Comparison of ENCODE assay signal across 1 cellular context in genomic region chr3:57963811-57964346, GRCh38.
TF ChIP-seq lines count a peak whose summit lies in the region.

No MANE protein-coding gene starts in this region.

TF ChIP-seq in IMR-90, 13 proteins besides CTCF, POLR2A, EP300 and RAD21 (continued from another document):
- TF ChIP-seq ELK1 (IDR thresholded peaks at IDR 0.05; ENCODE audit: borderline replicate concordance, low read depth, low read length) (no peak), MAZ (IDR thresholded peaks at IDR 0.05; ENCODE audit: borderline replicate concordance, low read depth, low read length) (no peak), RCOR1 (IDR thresholded peaks at IDR 0.05; ENCODE audit: insufficient replicate concordance, low read length) (no peak), CEBPB (IDR thresholded peaks at IDR 0.05; ENCODE audit: low read depth, low read length) (no peak), MXI1 (IDR thresholded peaks at IDR 0.05; ENCODE audit: borderline replicate concordance, low read depth, low read length) (no peak)
